ENCODE assay signal across 29 cellular contexts in the genomic region with DNA sequence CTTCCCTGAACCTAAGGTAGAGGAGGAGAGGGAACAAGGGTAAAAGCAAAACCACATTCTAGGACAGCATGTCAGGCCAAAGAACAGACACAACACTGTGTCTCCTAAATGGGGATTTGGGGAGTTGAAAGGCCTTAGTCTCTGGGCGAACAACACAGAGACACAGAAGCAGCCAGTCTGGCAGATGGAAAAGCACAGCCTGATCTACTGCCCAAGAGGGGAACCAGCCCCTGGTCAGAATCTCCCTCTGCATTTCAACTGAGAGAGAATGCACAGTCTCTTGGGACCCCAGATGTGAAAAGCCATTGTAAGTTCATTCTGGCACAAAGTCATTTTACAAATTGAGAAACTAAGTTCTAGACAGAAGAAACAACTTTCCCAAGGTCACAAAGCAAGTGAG.
"Had no signal": no experiment of that assay in that cellular context is flagged by ENCODE, and none has a peak within 500 bp of the region (broad histone marks: within the 10 kb centered on the region; RNA-seq: fewer than 3 reads in every experiment).

No MANE protein-coding gene starts in this region.

- H3K27ac Mint-ChIP-seq: activated CD4-positive, alpha-beta T cell treated with anti-CD3 and anti-CD28 coated beads, Interleukin-2, amount 10 ng/mL, durations not matched to agents 24 days and 14 days; activated CD8-positive, alpha-beta T cell treated with anti-CD3 and anti-CD28 coated beads for 36 hours; activated naive CD8-positive, alpha-beta T cell treated with anti-CD3 and anti-CD28 coated beads for 36 hours; activated T-cell treated with anti-CD3 and anti-CD28 coated beads, Interleukin-2, amount 50 U/mL, for 72 hours; activated T-helper 17 cell treated with anti-CD3 and anti-CD28 coated beads, Interleukin-2, amount 50 U/mL, for 72 hours had no signal

- ATAC-seq: activated CD8-positive, alpha-beta T cell treated with anti-CD3 and anti-CD28 coated beads for 36 hours; activated T-cell treated with anti-CD3 and anti-CD28 coated beads, Interleukin-2, amount 50 U/mL, for 72 hours; activated T-helper 17 cell treated with anti-CD3 and anti-CD28 coated beads, Interleukin-2, amount 50 U/mL, for 72 hours; body of pancreas; Panc1 had no signal

- H3K4me3 ChIP-seq: body of pancreas, MG63 had no signal

- H3K9me3 ChIP-seq: body of pancreas, MG63 had no signal

- H3K27me3 ChIP-seq: body of pancreas, MG63 had no signal

- FAIRE-seq: astrocyte had no signal

- H3K27ac ChIP-seq: body of pancreas, WERI-Rb-1 had no signal

- H3K4me3 Mint-ChIP-seq: activated CD4-positive, alpha-beta T cell treated with anti-CD3 and anti-CD28 coated beads, Interleukin-2, amount 10 ng/mL, durations not matched to agents 24 days and 14 days; activated CD8-positive, alpha-beta T cell treated with anti-CD3 and anti-CD28 coated beads for 36 hours; activated naive CD8-positive, alpha-beta T cell treated with anti-CD3 and anti-CD28 coated beads for 36 hours; activated T-cell treated with anti-CD3 and anti-CD28 coated beads, Interleukin-2, amount 50 U/mL, for 72 hours; activated T-helper 17 cell treated with anti-CD3 and anti-CD28 coated beads, Interleukin-2, amount 50 U/mL, for 72 hours had no signal

- DNase-seq: activated CD4-positive, alpha-beta T cell treated with anti-CD3 and anti-CD28 coated beads for 1 hour; activated CD4-positive, alpha-beta T cell treated with anti-CD3 and anti-CD28 coated beads, Interleukin-2, amount 10 ng/mL, durations not matched to agents 24 days and 14 days; activated CD4-positive, alpha-beta T cell treated with anti-CD3 and anti-CD28 coated beads, Interleukin-2, amount 50 U/mL, for 4 hours; activated CD4-positive, CD25-positive, alpha-beta regulatory T cell; activated CD8-positive, alpha-beta T cell treated with anti-CD3 and anti-CD28 coated beads for 36 hours; activated effector memory CD4-positive, alpha-beta T cell treated with anti-CD3 and anti-CD28 coated beads, Interleukin-2, amount 50 U/mL, for 16 hours; activated naive CD4-positive, alpha-beta T cell; activated naive CD4-positive, alpha-beta T cell treated with anti-CD3 and anti-CD28 coated beads, Interleukin-2, amount 50 U/mL, for 16 hours; activated naive CD8-positive, alpha-beta T cell treated with anti-CD3 and anti-CD28 coated beads for 36 hours; activated T-cell treated with anti-CD3 and anti-CD28 coated beads, Interleukin-2, amount 50 U/mL, for 1 hour; activated T-cell treated with anti-CD3 and anti-CD28 coated beads, Interleukin-2, amount 50 U/mL, for 72 hours; amniotic stem cell; body of pancreas; Kasumi-1; KG1; MG63; NCI-H1048; NCI-H1105 treated with DMSO at 0.1 percent for 48 hours; NCI-H1436; NCI-H1694; NCI-H2029; NCI-H345; NCI-H524 treated with DMSO at 0.1 percent for 48 hours; SW 1271; T1000; WERI-Rb-1 had no signal

- H3K27me3 Mint-ChIP-seq: activated CD4-positive, alpha-beta T cell treated with anti-CD3 and anti-CD28 coated beads, Interleukin-2, amount 10 ng/mL, durations not matched to agents 24 days and 14 days; activated CD8-positive, alpha-beta T cell treated with anti-CD3 and anti-CD28 coated beads for 36 hours; activated T-helper 17 cell treated with anti-CD3 and anti-CD28 coated beads, Interleukin-2, amount 50 U/mL, for 72 hours had no signal

- H3K36me3 ChIP-seq: MG63, WERI-Rb-1 had no signal

- H3K4me1 Mint-ChIP-seq: activated T-helper 17 cell treated with anti-CD3 and anti-CD28 coated beads, Interleukin-2, amount 50 U/mL, for 72 hours had no signal

- H3K4me1 ChIP-seq: body of pancreas had no signal

- H3K9me3 Mint-ChIP-seq: activated T-helper 17 cell treated with anti-CD3 and anti-CD28 coated beads, Interleukin-2, amount 50 U/mL, for 72 hours had no signal
